1 cellular context compared by ENCODE assay signal in the genomic region with DNA sequence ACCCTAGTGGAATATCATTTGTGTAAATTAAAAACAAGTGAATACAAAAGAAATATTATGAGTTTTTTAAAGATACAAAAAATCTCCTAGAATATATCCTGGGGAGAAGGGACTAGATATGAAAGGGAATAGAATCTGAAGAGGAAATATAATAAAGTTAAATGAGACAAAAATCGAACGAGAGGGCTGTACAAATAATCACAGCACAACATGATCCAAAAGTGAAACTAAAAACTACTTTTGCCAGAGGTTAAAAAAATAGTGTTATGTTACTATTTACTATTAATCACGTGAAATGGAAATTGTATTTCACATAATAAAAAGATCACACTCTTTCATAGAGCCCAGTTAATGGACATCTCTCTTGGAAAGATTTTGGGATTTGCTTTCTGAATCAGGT.
TF ChIP-seq lines count a peak whose summit lies in the region.

No MANE protein-coding gene starts in this region.

TF ChIP-seq in GM23338, 12 proteins besides CTCF, POLR2A, EP300 and RAD21:
- no peak for TF ChIP-seq ZNF331 (CRISPR knock-in tag; IDR thresholded peaks at IDR 0.05; ENCODE audit: low read depth)
- TF ChIP-seq STAT1 (IDR thresholded peaks at IDR 0.05; ENCODE audit: unreplicated experiment): no peak
- no peak for TF ChIP-seq NANOG (IDR thresholded peaks at IDR 0.05; ENCODE audit: borderline replicate concordance)
- TF ChIP-seq EZH2 (IDR thresholded peaks at IDR 0.05; ENCODE audit: low read depth, unreplicated experiment): no peak
- TF ChIP-seq EZH2phosphoT487 (IDR thresholded peaks at IDR 0.05; ENCODE audit: unreplicated experiment): no peak
- no peak for TF ChIP-seq JUNB (IDR thresholded peaks at IDR 0.05; ENCODE audit: unreplicated experiment)
TF ChIP-seq in GM23338: peak in this region for 0.
